Comparison of ENCODE assay signal across 1 cellular context in genomic region chr17:1714980-1715802, GRCh38.
TF ChIP-seq lines count a peak whose summit lies in the region.

No MANE protein-coding gene starts in this region.

TF ChIP-seq in HepG2, 621 proteins besides CTCF, POLR2A, EP300 and RAD21 (continued from another document and continues in another):
- TF ChIP-seq BRF2 (CRISPR knock-in tag; IDR thresholded peaks at IDR 0.05): no peak
- peak; percentile 59; the same call in 1 of the 2 replicates for TF ChIP-seq TARDBP (CRISPR knock-in tag; IDR thresholded peaks at IDR 0.05)
- 0 out of 2 replicates have a peak, but pooled peaks have one; percentile 27 for TF ChIP-seq RXRB (CRISPR knock-in tag; IDR thresholded peaks at IDR 0.05; ENCODE audit: borderline replicate concordance)
- no peak for TF ChIP-seq NR0B2 (CRISPR knock-in tag; IDR thresholded peaks at IDR 0.05)
- TF ChIP-seq HNRNPH1 (optimal IDR thresholded peaks at IDR 0.05; ENCODE audit: low read depth, low read length): no peak
- no peak for TF ChIP-seq DBP (CRISPR knock-in tag; IDR thresholded peaks at IDR 0.05; ENCODE audit: not compliant biosample characterization)
- TF ChIP-seq ZNF512 (CRISPR knock-in tag; IDR thresholded peaks at IDR 0.05): no peak
- TF ChIP-seq HNRNPL (IDR thresholded peaks at IDR 0.05; ENCODE audit: low read depth, low read length): peak; percentile 69; the same call in 1 of the 2 replicates
- no peak for TF ChIP-seq NFRKB (IDR thresholded peaks at IDR 0.05)
- TF ChIP-seq KDM5A (IDR thresholded peaks at IDR 0.05; ENCODE audit: borderline replicate concordance, low read length): peak; percentile 50
- no peak for TF ChIP-seq ZNF746 (CRISPR knock-in tag; IDR thresholded peaks at IDR 0.05)
- TF ChIP-seq YEATS4 (CRISPR knock-in tag; IDR thresholded peaks at IDR 0.05; ENCODE audit: borderline replicate concordance): peak; percentile 50; the same call in 1 of the 2 replicates
- no peak for TF ChIP-seq PITX1 (CRISPR knock-in tag; IDR thresholded peaks at IDR 0.05)
- no peak; the same call in 1 of the 2 replicates for TF ChIP-seq KMT2B (CRISPR knock-in tag; IDR thresholded peaks at IDR 0.05)
- TF ChIP-seq ZNF691 (CRISPR knock-in tag; IDR thresholded peaks at IDR 0.05; ENCODE audit: borderline replicate concordance, low read depth): no peak; the same call in 1 of the 2 replicates
- TF ChIP-seq ZFP82 (CRISPR knock-in tag; IDR thresholded peaks at IDR 0.05; ENCODE audit: borderline replicate concordance): peak; percentile 88; the same call in 1 of the 2 replicates
- TF ChIP-seq ZNF329 (CRISPR knock-in tag; IDR thresholded peaks at IDR 0.05; ENCODE audit: low read depth): 0 out of 2 replicates have a peak, but pooled peaks have one; percentile 10
- TF ChIP-seq ERF (CRISPR knock-in tag; IDR thresholded peaks at IDR 0.05): peak; percentile 59; the same call in 1 of the 2 replicates
- no peak; the same call in 1 of the 2 replicates for TF ChIP-seq ZNF790 (CRISPR knock-in tag; IDR thresholded peaks at IDR 0.05; ENCODE audit: borderline replicate concordance)
- peak; percentile 59 for TF ChIP-seq RBFOX2 (IDR thresholded peaks at IDR 0.05; ENCODE audit: low read depth, low read length)
- TF ChIP-seq ZBTB7B (CRISPR knock-in tag; IDR thresholded peaks at IDR 0.05): no peak; the same call in 1 of the 2 replicates
- no peak for TF ChIP-seq ZNF275 (CRISPR knock-in tag; IDR thresholded peaks at IDR 0.05; ENCODE audit: borderline replicate concordance)
- TF ChIP-seq NCOA2 (CRISPR knock-in tag; IDR thresholded peaks at IDR 0.05): peak; percentile 53
- TF ChIP-seq ZNF782 (CRISPR knock-in tag; IDR thresholded peaks at IDR 0.05; ENCODE audit: borderline replicate concordance): peak; percentile 66; the same call in 1 of the 2 replicates
- no peak for TF ChIP-seq ZFP62 (CRISPR knock-in tag; IDR thresholded peaks at IDR 0.05)
- TF ChIP-seq ZNF367 (CRISPR knock-in tag; IDR thresholded peaks at IDR 0.05; ENCODE audit: borderline replicate concordance): no peak
- TF ChIP-seq EED (CRISPR knock-in tag; IDR thresholded peaks at IDR 0.05): peak; percentile 17; the same call in 1 of the 2 replicates
- no peak for TF ChIP-seq IKZF4 (CRISPR knock-in tag; IDR thresholded peaks at IDR 0.05; ENCODE audit: borderline replicate concordance, low read depth, not compliant biosample characterization)
- TF ChIP-seq ZNF431 (CRISPR knock-in tag; IDR thresholded peaks at IDR 0.05; ENCODE audit: borderline replicate concordance, low read depth): no peak
- no peak for TF ChIP-seq TRIM22 (IDR thresholded peaks at IDR 0.05)
- no peak for TF ChIP-seq ARHGAP35 (CRISPR knock-in tag; IDR thresholded peaks at IDR 0.05; ENCODE audit: borderline replicate concordance)
- 0 out of 2 replicates have a peak, but pooled peaks have one; percentile 9 for TF ChIP-seq ZNF383 (CRISPR knock-in tag; IDR thresholded peaks at IDR 0.05; ENCODE audit: borderline replicate concordance)
- TF ChIP-seq GLI4 (CRISPR knock-in tag; IDR thresholded peaks at IDR 0.05; ENCODE audit: borderline replicate concordance): no peak
- no peak; the same call in 1 of the 2 replicates for TF ChIP-seq AFF4 (CRISPR knock-in tag; IDR thresholded peaks at IDR 0.05)
- TF ChIP-seq SAP130 (CRISPR knock-in tag; IDR thresholded peaks at IDR 0.05; ENCODE audit: low read depth): peak; percentile 86
- TF ChIP-seq ZNF770 (CRISPR knock-in tag; IDR thresholded peaks at IDR 0.05): peak; percentile 94
- peak; percentile 77; the same call in 1 of the 2 replicates for TF ChIP-seq NFKB2 (CRISPR knock-in tag; IDR thresholded peaks at IDR 0.05; ENCODE audit: borderline replicate concordance)
- no peak for TF ChIP-seq ZMYM4 (CRISPR knock-in tag; IDR thresholded peaks at IDR 0.05)
- TF ChIP-seq ZFP1 (CRISPR knock-in tag; IDR thresholded peaks at IDR 0.05): no peak
- peak; percentile 54; the same call in 1 of the 2 replicates for TF ChIP-seq ZNF816 (CRISPR knock-in tag; IDR thresholded peaks at IDR 0.05; ENCODE audit: borderline replicate concordance)
- TF ChIP-seq ZBTB1 (CRISPR knock-in tag; IDR thresholded peaks at IDR 0.05; ENCODE audit: borderline replicate concordance): no peak
- TF ChIP-seq KLF12 (CRISPR knock-in tag; IDR thresholded peaks at IDR 0.05; ENCODE audit: borderline replicate concordance): no peak; the same call in 1 of the 2 replicates
- TF ChIP-seq CREM (IDR thresholded peaks at IDR 0.05): no peak
- TF ChIP-seq CREM (CRISPR knock-in tag; IDR thresholded peaks at IDR 0.05): no peak
- no peak for TF ChIP-seq ZNF597 (CRISPR knock-in tag; IDR thresholded peaks at IDR 0.05)
- no peak for TF ChIP-seq ZNF10 (CRISPR knock-in tag; IDR thresholded peaks at IDR 0.05; ENCODE audit: borderline replicate concordance, low read depth)
- 0 out of 2 replicates have a peak, but pooled peaks have one; percentile 5 for TF ChIP-seq ZNF317 (CRISPR knock-in tag; IDR thresholded peaks at IDR 0.05)
- peak; percentile 93 for TF ChIP-seq PATZ1 (CRISPR knock-in tag; IDR thresholded peaks at IDR 0.05)
- peak; percentile 45; the same call in 1 of the 2 replicates for TF ChIP-seq ZFP36L1 (CRISPR knock-in tag; IDR thresholded peaks at IDR 0.05)
- TF ChIP-seq YEATS2 (CRISPR knock-in tag; IDR thresholded peaks at IDR 0.05; ENCODE audit: borderline replicate concordance): peak; percentile 47; the same call in 1 of the 2 replicates
